ENCODE assay signal across 22 cellular contexts in the genomic region with DNA sequence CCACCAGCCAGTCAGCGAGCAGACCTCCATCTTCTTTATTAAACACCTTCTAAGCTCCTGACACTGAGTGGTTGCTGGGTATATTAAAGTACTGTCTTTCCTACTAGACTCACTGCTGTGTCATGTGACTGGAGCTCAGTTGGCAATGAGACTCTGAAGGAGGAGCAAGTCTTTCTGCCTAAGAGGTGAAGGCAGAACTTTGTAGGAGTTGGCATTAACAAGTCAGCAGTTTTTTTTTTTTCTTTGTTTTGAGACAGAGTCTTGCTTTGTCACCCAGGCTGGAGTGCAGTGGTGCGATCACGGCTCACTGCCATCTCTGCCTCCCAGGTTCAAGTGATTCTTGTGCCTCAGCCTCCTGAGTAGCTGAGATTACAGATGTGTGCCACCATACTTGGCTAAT.
DNase-seq lines count a peak whose midpoint lies in the region; FAIRE-seq and TF ChIP-seq lines count a peak whose summit lies in the region.
"Had no signal": no experiment of that assay in that cellular context is flagged by ENCODE, and none has a peak within 500 bp of the region (broad histone marks: within the 10 kb centered on the region; RNA-seq: fewer than 3 reads in every experiment).

No MANE protein-coding gene starts in this region.

- H3K9ac ChIP-seq in SK-N-SH, result no peak overlapping the region
- H3K9ac ChIP-seq in keratinocyte (ENCODE audit: control insufficient read depth, extremely low read depth, insufficient read depth, low read length), result no peak overlapping the region
- H3K9ac ChIP-seq: KMS-11 had no signal

- TF ChIP-seq CTCF in SK-N-SH (IDR thresholded peaks at IDR 0.05), result no peak
- no peak for TF ChIP-seq CTCF in keratinocyte (optimal IDR thresholded peaks at IDR 0.05 in 1 of 3, IDR thresholded peaks at IDR 0.05 in 1 of 3, conservative IDR thresholded peaks at IDR 0.05 in 1 of 3; ENCODE audit: extremely low read depth in 1 of 3, insufficient read depth in 2 of 3, low read length in 3 of 3)

- CTCF ChIA-PET in SK-N-SH (lab: Yijun Ruan, JAX), result interaction anchor here (0.9 to 1.1 kb wide), 2 partner anchors 13 to 18 kb away, joined by 3 read pairs; no protein-coding TSS in a partner anchor

- DNase-seq in SK-N-SH (no peak), keratinocyte (ENCODE audit: low read depth, low spot score) (no peak), retina (no peak), mucosa of gallbladder (ENCODE audit: low spot score) (no peak)
- no peak for DNase-seq in activated naive CD4-positive, alpha-beta T cell treated with anti-CD3 and anti-CD28 coated beads, Interleukin-2, amount 50 U/mL, for 16 hours
- DNase-seq in activated T-cell treated with anti-CD3 and anti-CD28 coated beads, Interleukin-2, amount 50 U/mL, for 48 hours, result no peak
- DNase-seq: BE2C; CD4-positive, CD25-positive, alpha-beta regulatory T cell; COR-L47; DMS153; MG63; NCI-H1048; NCI-H1436; NCI-H2029 treated with DMSO at 0.1 percent for 48 hours; NCI-H2171 treated with DMSO at 0.1 percent for 48 hours; SHP77 treated with DMSO at 0.1 percent for 48 hours had no signal

- dilution Hi-C loops in keratinocyte (cut with MboI; ENCODE audit: extremely low pct_ligation_motif_present, low sequenced_read_pairs), result no loop called here

- POLR2A ChIA-PET in SK-N-SH (lab: Yijun Ruan, JAX), result no interaction called here

- H3K36me3 ChIP-seq in ACC112 (ENCODE audit: insufficient read depth, low read length) (no peaks in the 10 kb centered on the region), SK-N-SH (replicated peaks in 1 of 2; ENCODE audit: control insufficient read depth in 1 of 2, insufficient read depth in 2 of 2, low read length in 1 of 2) (no peaks in the 10 kb centered on the region), keratinocyte (ENCODE audit: control insufficient read depth in 2 of 2, extremely low read depth in 1 of 2, insufficient read depth in 2 of 2, low read length in 2 of 2) (no peaks in the 10 kb centered on the region)
- H3K36me3 ChIP-seq: BE2C, MG63 had no signal

- H3F3A ChIP-seq in SK-N-SH (replicated peaks; ENCODE audit: insufficient read depth), result no peaks in the 10 kb centered on the region

- H3K79me2 ChIP-seq in ACC112 (ENCODE audit: control insufficient read depth, insufficient read depth, low read length, unreplicated experiment), result no peaks in the 10 kb centered on the region
- H3K79me2 ChIP-seq in SK-N-SH (ENCODE audit: insufficient read depth), result no peaks in the 10 kb centered on the region
- no peaks in the 10 kb centered on the region for H3K79me2 ChIP-seq in keratinocyte (ENCODE audit: control insufficient read depth, insufficient read depth, low read length)

- H3K9me3 ChIP-seq in SK-N-SH, result no peaks in the 10 kb centered on the region
- H3K9me3 ChIP-seq in keratinocyte (ENCODE audit: control insufficient read depth, low read depth, low read length), result no peaks in the 10 kb centered on the region
- H3K9me3 ChIP-seq: BE2C, MG63 had no signal

- no peak overlapping the region for H2AFZ ChIP-seq in ACC112 (ENCODE audit: low read length, unreplicated experiment)
- H2AFZ ChIP-seq in SK-N-SH (ENCODE audit: low read depth), result no peak overlapping the region
- no peak overlapping the region for H2AFZ ChIP-seq in keratinocyte (ENCODE audit: control insufficient read depth, low read length)

- H3K27ac ChIP-seq in ACC112 (ENCODE audit: low read depth, low read length) (peak overlapping the region; percentile 68), SK-N-SH (ENCODE audit: low read depth in 2 of 2, low read length in 1 of 2) (peak overlapping the region in 1 of 2 experiments; percentile 33; a peak in 1 of 4 replicates), keratinocyte (ENCODE audit: control insufficient read depth, insufficient read depth, low read length) (no peak overlapping the region)
- H3K27ac ChIP-seq: 22Rv1, KMS-11 had no signal

- no peaks in the 10 kb centered on the region for H3K9me1 ChIP-seq in keratinocyte (ENCODE audit: control insufficient read depth, extremely low read depth, insufficient read depth, low read length)

- TF ChIP-seq RAD21 in Ishikawa (IDR thresholded peaks at IDR 0.05; ENCODE audit: low read depth) (no peak), SK-N-SH (IDR thresholded peaks at IDR 0.05; ENCODE audit: low read length) (no peak)

- no peak overlapping the region for H3K4me3 ChIP-seq in ACC112 (ENCODE audit: low read depth, low read length)
- H3K4me3 ChIP-seq in SK-N-SH (ENCODE audit: low read depth in 2 of 2, low read length in 1 of 2), result no peak overlapping the region
- H3K4me3 ChIP-seq in keratinocyte (ENCODE audit: control insufficient read depth in 2 of 3, extremely low read depth in 1 of 3, insufficient read depth in 2 of 3, low read depth in 1 of 3, low read length in 3 of 3), result no peak overlapping the region
- H3K4me3 ChIP-seq: MG63 had no signal

- FAIRE-seq in keratinocyte (lab: Jason Lieb, UNC), result peak; percentile 72
- FAIRE-seq: GM12891, H1 had no signal

- H3K4me1 ChIP-seq in ACC112 (ENCODE audit: control insufficient read depth, insufficient read depth, low read length, unreplicated experiment), result peaks cover 44% of the 10 kb centered on the region
- H3K4me1 ChIP-seq in SK-N-SH (ENCODE audit: control insufficient read depth in 1 of 2, insufficient read depth in 2 of 2, low read depth in 1 of 2, low read length in 1 of 2), result peaks cover 6 to 9% of the 10 kb centered on the region in 2 experiments; a peak in 3 of 4 replicates
- peaks cover 29% of the 10 kb centered on the region for H3K4me1 ChIP-seq in keratinocyte (ENCODE audit: control insufficient read depth, extremely low read depth, insufficient read depth, low read length)
- H3K4me1 ChIP-seq: BE2C had no signal

- TF ChIP-seq EP300 in Ishikawa (IDR thresholded peaks at IDR 0.05; ENCODE audit: borderline replicate concordance), result no peak
- no peak for TF ChIP-seq EP300 in SK-N-SH (IDR thresholded peaks at IDR 0.05; ENCODE audit: borderline replicate concordance in 1 of 2, low read depth in 1 of 2, low read length in 1 of 2)

- no peaks in the 10 kb centered on the region for H3K27me3 ChIP-seq in ACC112 (ENCODE audit: insufficient read depth, low read length)
- H3K27me3 ChIP-seq in SK-N-SH (ENCODE audit: insufficient read depth), result no peaks in the 10 kb centered on the region
- no peaks in the 10 kb centered on the region for H3K27me3 ChIP-seq in keratinocyte (ENCODE audit: control insufficient read depth, extremely low read depth, insufficient read depth, low read length)
- H3K27me3 ChIP-seq: BE2C, MG63 had no signal

- H4K20me1 ChIP-seq in SK-N-SH (ENCODE audit: insufficient read depth) (no peaks in the 10 kb centered on the region), keratinocyte (ENCODE audit: control insufficient read depth, extremely low read depth, insufficient read depth, low read length) (no peaks in the 10 kb centered on the region)

- 90% methylated on average over 3 of the region's 3 CpGs for WGBS in SK-N-SH (ENCODE audit: low lambda C conversion rate)

- no peaks in the 10 kb centered on the region for H3K9me2 ChIP-seq in SK-N-SH

- H3K4me2 ChIP-seq in SK-N-SH, result no peak overlapping the region; the same call in 1 of the 2 replicates
- no peak overlapping the region for H3K4me2 ChIP-seq in keratinocyte (ENCODE audit: control insufficient read depth, extremely low read depth, insufficient read depth, low read depth, low read length)
- H3K4me2 ChIP-seq: KMS-11 had no signal

TF ChIP-seq in Ishikawa, 13 proteins besides CTCF, POLR2A, EP300 and RAD21:
- peak; percentile 81 for TF ChIP-seq USF1 (IDR thresholded peaks at IDR 0.05)
- TF ChIP-seq FOXM1 (IDR thresholded peaks at IDR 0.05; ENCODE audit: borderline replicate concordance, low read depth), result no peak

TF ChIP-seq in SK-N-SH, 30 proteins besides CTCF, POLR2A, EP300 and RAD21:
- TF ChIP-seq CHD2 (IDR thresholded peaks at IDR 0.05; ENCODE audit: low read length, partially characterized antibody) (no peak), EZH2phosphoT487 (IDR thresholded peaks at IDR 0.05; ENCODE audit: borderline replicate concordance, low read depth) (no peak), FOSL2 (IDR thresholded peaks at IDR 0.05; ENCODE audit: borderline replicate concordance, low read depth) (no peak), USF1 (IDR thresholded peaks at IDR 0.05; ENCODE audit: borderline replicate concordance, low read depth) (peak; percentile 65; the same call in 1 of the 2 replicates)
TF ChIP-seq in SK-N-SH: peak in this region for 1.
